ENCODE assay signal across 16 cellular contexts in the genomic region with DNA sequence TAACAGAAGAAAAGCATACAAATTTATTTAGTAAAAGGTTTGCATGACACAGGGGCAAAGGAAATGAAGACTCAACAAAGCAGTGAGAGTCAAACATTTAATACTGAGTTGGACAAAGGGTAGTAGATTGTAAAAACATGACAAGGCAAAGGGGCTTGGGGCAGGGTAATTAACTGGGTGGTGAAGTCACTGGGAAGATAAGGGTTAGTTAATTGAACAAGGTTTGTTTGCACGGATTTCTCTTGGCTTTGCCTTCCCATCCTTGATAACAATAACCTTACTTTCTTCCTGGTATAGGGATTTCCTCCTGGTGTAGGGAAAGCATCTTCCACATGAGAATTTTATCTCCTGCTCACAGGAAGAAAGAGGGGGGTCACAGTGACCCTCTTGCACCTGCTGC. TPM values are rescaled to one million over a fixed set of nuclear protein-coding genes. Genes with fewer than 3 reads are reported as not detected.
DNase-seq lines count a peak whose midpoint lies in the region; FAIRE-seq lines count a peak whose summit lies in the region.
"Had no signal": no experiment of that assay in that cellular context is flagged by ENCODE, and none has a peak within 500 bp of the region (broad histone marks: within the 10 kb centered on the region; RNA-seq: fewer than 3 reads in every experiment).

No MANE protein-coding gene starts in this region.

- H2BK120ac ChIP-seq in mesendoderm (ENCODE audit: low read depth, low read length), result no peak overlapping the region

- H3K27me3 ChIP-seq in mesendoderm (ENCODE audit: insufficient read depth, low read length, poor library complexity) (no peaks in the 10 kb centered on the region), small intestine (ENCODE audit: control insufficient read depth in 2 of 2, insufficient read depth in 2 of 2, low read length in 2 of 2) (no peaks in the 10 kb centered on the region)
- H3K27me3 ChIP-seq: BLaER1 treated with 17β-estradiol and CSF1 and Interleukin-3, amounts not matched to agents 10 nM and 100 nM had no signal

- H3K27ac ChIP-seq in mesendoderm (ENCODE audit: low read depth, low read length) (no peak overlapping the region), small intestine (ENCODE audit: low read depth in 1 of 2, low read length in 1 of 2) (no peak overlapping the region)
- H3K27ac ChIP-seq: BLaER1 treated with 17β-estradiol and CSF1 and Interleukin-3, amounts not matched to agents 10 nM and 100 nM had no signal

- DNase-seq in NCI-H748 (lab: John Stamatoyannopoulos, UW; ENCODE audit: unreplicated experiment) (peak; percentile 16), NCI-H748 treated with DMSO at 0.1 percent for 48 hours (lab: John Stamatoyannopoulos, UW) (no peak), LoVo (ENCODE audit: low spot score) (peak; percentile 56), mesendoderm (peak; percentile 25), small intestine (peak; percentile 59), activated T-cell treated with anti-CD3 and anti-CD28 coated beads for 4 hours (no peak), NCI-H345 (lab: John Stamatoyannopoulos, UW) (no peak), amniotic stem cell (lab: John Stamatoyannopoulos, UW) (no peak)
- DNase-seq: CD8-positive, alpha-beta T cell; DMS153; DMS79; H9 had no signal

- no peak overlapping the region for H3K4ac ChIP-seq in mesendoderm (ENCODE audit: low read depth, low read length)

- no peak overlapping the region for H2BK5ac ChIP-seq in mesendoderm (ENCODE audit: low read length)

- H3K18ac ChIP-seq in mesendoderm (ENCODE audit: low read length), result no peak overlapping the region

- no peaks in the 10 kb centered on the region for H3K36me3 ChIP-seq in mesendoderm (ENCODE audit: control insufficient read depth, insufficient read depth, low read length)
- no peaks in the 10 kb centered on the region for H3K36me3 ChIP-seq in small intestine (ENCODE audit: control insufficient read depth in 2 of 2, insufficient read depth in 2 of 2, low read length in 2 of 2)
- H3K36me3 ChIP-seq: BLaER1 treated with 17β-estradiol and CSF1 and Interleukin-3, amounts not matched to agents 10 nM and 100 nM had no signal

- no peak overlapping the region for H4K5ac ChIP-seq in mesendoderm (ENCODE audit: low read length)

- H3K4me3 ChIP-seq in mesendoderm (ENCODE audit: low read length) (no peak overlapping the region), small intestine (ENCODE audit: low read depth in 1 of 2, low read length in 2 of 2) (no peak overlapping the region)
- H3K4me3 ChIP-seq: BLaER1 treated with 17β-estradiol and CSF1 and Interleukin-3, amounts not matched to agents 10 nM and 100 nM had no signal

- H3K23ac ChIP-seq in mesendoderm (ENCODE audit: low read length), result no peak overlapping the region

- no peak overlapping the region for H2AK5ac ChIP-seq in mesendoderm (ENCODE audit: low read length)

- no peak overlapping the region for H4K8ac ChIP-seq in mesendoderm (ENCODE audit: low read depth, low read length)

- no peak overlapping the region for H3K4me2 ChIP-seq in mesendoderm (ENCODE audit: low read length)
- H3K4me2 ChIP-seq: BLaER1 treated with 17β-estradiol and CSF1 and Interleukin-3, amounts not matched to agents 10 nM and 100 nM had no signal

- peaks cover 2% of the 10 kb centered on the region for H3K9me3 ChIP-seq in small intestine (ENCODE audit: control insufficient read depth, low read depth)

- no peak overlapping the region for H3K9ac ChIP-seq in mesendoderm (ENCODE audit: low read length)
- H3K9ac ChIP-seq: BLaER1 treated with 17β-estradiol and CSF1 and Interleukin-3, amounts not matched to agents 10 nM and 100 nM had no signal

- FAIRE-seq in small intestine (lab: Jason Lieb, UNC), result no peak
- FAIRE-seq: GM12891, GM19239, H1 had no signal

- no peak overlapping the region for H3K56ac ChIP-seq in mesendoderm (ENCODE audit: low read length)

- H3K4me1 ChIP-seq in mesendoderm (ENCODE audit: control insufficient read depth, low read depth, low read length) (no peaks in the 10 kb centered on the region), small intestine (ENCODE audit: control insufficient read depth in 2 of 2, insufficient read depth in 1 of 2, low read depth in 1 of 2, low read length in 1 of 2) (no peaks in the 10 kb centered on the region)

- no CpG with 5 or more reads among the region's 1 CpG for WGBS in mesendoderm (ENCODE audit: extremely low coverage, insufficient coverage, low lambda C conversion rate)
- 6 to 43% (median 7%) methylated on average over 1 of the region's 1 CpG for WGBS in small intestine, 3 donors

- H3K79me2 ChIP-seq in mesendoderm (ENCODE audit: control insufficient read depth, insufficient read depth, low read length), result no peaks in the 10 kb centered on the region

- no peak overlapping the region for H2BK15ac ChIP-seq in mesendoderm (replicated peaks; ENCODE audit: low read depth)

- H3K79me1 ChIP-seq in mesendoderm (ENCODE audit: low read length), result no peaks in the 10 kb centered on the region

RNA-seq across cellular contexts. Expression of gene RTTN, which starts 26.8 kb away (rescaled TPM):
- 6.4 TPM for polyA plus RNA-seq in mesendoderm (2013, experiment 1 of 2)
- 6.1 TPM for polyA plus RNA-seq in mesendoderm (2013, experiment 2 of 2)
- polyA plus RNA-seq in small intestine, result 1 to 10 TPM in 2 of 3 donors, under 1 TPM in 1; 0.89 to 3.7 (median 1.1) TPM

RNA-seq across cellular contexts. Expression of gene SOCS6, which starts 56.6 kb away (rescaled TPM):
- polyA plus RNA-seq in mesendoderm (2013, experiment 1 of 2), result 20.5 TPM
- 21.0 TPM for polyA plus RNA-seq in mesendoderm (2013, experiment 2 of 2)
- 10 to 100 TPM; 10.3 to 15.4 (median 10.9) TPM for polyA plus RNA-seq in small intestine

Comparison
In these comparisons a context has a peak if more than half of its experiments do, and no peak if none do; other contexts are left out.
1. DNase-seq: peak in NCI-H748 (single experiment), LoVo (single experiment), mesendoderm (single experiment) and small intestine (single experiment); none in NCI-H748 treated with DMSO at 0.1 percent for 48 hours (single experiment), activated T-cell treated with anti-CD3 and anti-CD28 coated beads for 4 hours (single experiment), NCI-H345 (single experiment) and amniotic stem cell (single experiment).